In genomic region chr13:94333131-94333820, GRCh38 we compare ENCODE assay signal across 24 cellular contexts.
"Had no signal": no experiment of that assay in that cellular context is flagged by ENCODE, and none has a peak within 500 bp of the region (broad histone marks: within the 10 kb centered on the region; RNA-seq: fewer than 3 reads in every experiment).

No MANE protein-coding gene starts in this region.

- H3K27me3 Mint-ChIP-seq: brain; dendritic cell treated with granulocyte-macrophage colony-stimulating factor and Interleukin-4, amounts not matched to agents 40 ng/mL and 50 ng/mL, for 4 days had no signal

- H3K27me3 ChIP-seq: gastroesophageal sphincter, spleen, upper lobe of left lung had no signal

- H3K27ac Mint-ChIP-seq: activated naive CD4-positive, alpha-beta T cell treated with anti-CD3 and anti-CD28 coated beads, Interleukin-2, amount 10 ng/mL, durations not matched to agents 7 days and 5 days; dendritic cell treated with granulocyte-macrophage colony-stimulating factor and Interleukin-4, amounts not matched to agents 40 ng/mL and 50 ng/mL, for 4 days; T-helper 1 cell treated with Interleukin-12 subunit alpha and Interleukin-12 subunit beta and Interleukin-4 antibody, amounts not matched to agents 30 μg/mL and 1 μg/mL, for 36 hours had no signal

- H3K27ac ChIP-seq: spleen, thoracic aorta, upper lobe of left lung had no signal

- H3K9me3 ChIP-seq: gastroesophageal sphincter, spleen, thoracic aorta, upper lobe of left lung had no signal

- H3K36me3 ChIP-seq: gastroesophageal sphincter, spleen, thoracic aorta, upper lobe of left lung had no signal

- H3K9me3 Mint-ChIP-seq: activated naive CD4-positive, alpha-beta T cell treated with anti-CD3 and anti-CD28 coated beads, Interleukin-2, amount 10 ng/mL, durations not matched to agents 7 days and 5 days; brain; dendritic cell treated with granulocyte-macrophage colony-stimulating factor and Interleukin-4, amounts not matched to agents 40 ng/mL and 50 ng/mL, for 4 days; T-helper 1 cell treated with Interleukin-12 subunit alpha and Interleukin-12 subunit beta and Interleukin-4 antibody, amounts not matched to agents 30 μg/mL and 1 μg/mL, for 36 hours had no signal

- DNase-seq: activated CD4-positive, alpha-beta T cell treated with anti-CD3 and anti-CD28 coated beads for 4 hours; activated CD4-positive, alpha-beta T cell treated with anti-CD3 and anti-CD28 coated beads, Interleukin-2, amount 50 U/mL, for 48 hours; activated CD4-positive, CD25-positive, alpha-beta regulatory T cell; activated effector memory CD4-positive, alpha-beta T cell treated with anti-CD3 and anti-CD28 coated beads, Interleukin-2, amount 50 U/mL, for 16 hours; activated naive CD4-positive, alpha-beta T cell treated with anti-CD3 and anti-CD28 coated beads, Interleukin-2, amount 10 ng/mL, durations not matched to agents 7 days and 5 days; activated T-cell treated with anti-CD3 and anti-CD28 coated beads, Interleukin-2, amount 50 U/mL, for 48 hours; aorta; effector CD4-positive, alpha-beta T cell; erythroblast; head of caudate nucleus; left ventricle myocardium superior; mammary epithelial cell; occipital lobe; spleen; stimulated activated CD4-positive, alpha-beta T cell treated with anti-CD3 and anti-CD28 coated beads, Interleukin-4, amount 100 ng/mL, for 1 hour; stimulated activated naive CD4-positive, alpha-beta T cell; T1000; upper lobe of left lung had no signal

- H3K36me3 Mint-ChIP-seq: brain had no signal

- H3K4me3 Mint-ChIP-seq: activated naive CD4-positive, alpha-beta T cell treated with anti-CD3 and anti-CD28 coated beads, Interleukin-2, amount 10 ng/mL, durations not matched to agents 7 days and 5 days; dendritic cell treated with granulocyte-macrophage colony-stimulating factor and Interleukin-4, amounts not matched to agents 40 ng/mL and 50 ng/mL, for 4 days; T-helper 1 cell treated with Interleukin-12 subunit alpha and Interleukin-12 subunit beta and Interleukin-4 antibody, amounts not matched to agents 30 μg/mL and 1 μg/mL, for 36 hours had no signal

- ATAC-seq: gastroesophageal sphincter, left ventricle myocardium superior, sciatic nerve had no signal

- H3K4me3 ChIP-seq: gastroesophageal sphincter, spleen, thoracic aorta, upper lobe of left lung had no signal
